ENCODE assay signal across 8 cellular contexts in genomic region chr22:30196867-30197336, GRCh38. TPM values are rescaled to one million over a fixed set of nuclear protein-coding genes. Genes with fewer than 3 reads are reported as not detected.
DNase-seq lines count a peak whose midpoint lies in the region; ATAC-seq and TF ChIP-seq lines count a peak whose summit lies in the region.

No MANE protein-coding gene starts in this region.

- H3K4me2 ChIP-seq in DND-41 (ENCODE audit: insufficient read depth, low read length), result no peak overlapping the region

- peak overlapping the region; percentile 29 for H3K4me3 Mint-ChIP-seq in osteocyte (ENCODE audit: unreplicated experiment)

- H3K4me3 ChIP-seq in DND-41 (ENCODE audit: low read depth in 1 of 2, low read length in 2 of 2), result no peak overlapping the region
- H3K4me3 ChIP-seq in SJCRH30, result no peak overlapping the region
- H3K4me3 ChIP-seq in esophagus (ENCODE audit: low read depth in 1 of 2, low read length in 2 of 2), result no peak overlapping the region

- H3K4me1 ChIP-seq in DND-41 (ENCODE audit: insufficient read depth, low read length), result peaks cover 28% of the 10 kb centered on the region
- peaks cover 18% of the 10 kb centered on the region for H3K4me1 ChIP-seq in SJCRH30
- H3K4me1 ChIP-seq in esophagus (ENCODE audit: control insufficient read depth in 2 of 2, insufficient read depth in 2 of 2, low read length in 1 of 2), result peaks cover 0 to 3% of the 10 kb centered on the region in 2 donors

- no peak for DNase-seq in DND-41
- no peak for DNase-seq in SJCRH30
- no peak for DNase-seq in osteocyte (ENCODE audit: extremely low spot score, unreplicated experiment)
- DNase-seq in stimulated activated CD4-positive, alpha-beta T cell treated with anti-CD3 and anti-CD28 coated beads, Interleukin-4, amount 100 ng/mL, for 4 hours, result no peak

- H4K20me1 ChIP-seq in DND-41 (ENCODE audit: insufficient read depth, low read length), result no peaks in the 10 kb centered on the region

- H3K9me3 ChIP-seq in DND-41 (ENCODE audit: insufficient read depth, low read length, severe bottlenecking), result no peaks in the 10 kb centered on the region
- H3K9me3 ChIP-seq in SJCRH30 (replicated peaks), result no peaks in the 10 kb centered on the region; the same call in 1 of the 2 replicates
- H3K9me3 ChIP-seq in esophagus (ENCODE audit: control insufficient read depth in 2 of 2, insufficient read depth in 1 of 2, low read depth in 1 of 2, low read length in 1 of 2), result no peaks in the 10 kb centered on the region

- H3K27ac Mint-ChIP-seq in osteocyte (ENCODE audit: unreplicated experiment), result peak overlapping the region; percentile 100

- H3K36me3 ChIP-seq in DND-41 (ENCODE audit: insufficient read depth, low read length) (no peaks in the 10 kb centered on the region), SJCRH30 (no peaks in the 10 kb centered on the region), esophagus (ENCODE audit: control insufficient read depth in 2 of 2, insufficient read depth in 2 of 2, low read length in 1 of 2) (no peaks in the 10 kb centered on the region)

- H3K27me3 ChIP-seq in DND-41 (ENCODE audit: insufficient read depth, low read length, poor library complexity) (no peaks in the 10 kb centered on the region), SJCRH30 (no peaks in the 10 kb centered on the region), esophagus (ENCODE audit: control insufficient read depth in 1 of 2, insufficient read depth in 2 of 2, low read length in 2 of 2) (no peaks in the 10 kb centered on the region)

- H3K79me2 ChIP-seq in DND-41 (ENCODE audit: insufficient read depth, low read length), result no peaks in the 10 kb centered on the region

- 8 to 33% methylated on average over 2 of the region's 2 CpGs for WGBS in esophagus, 2 donors

- TF ChIP-seq CTCF in DND-41 (IDR thresholded peaks at IDR 0.05; ENCODE audit: borderline replicate concordance, extremely low read depth, low read length, poor library complexity, severe bottlenecking) (no peak), osteocyte (IDR thresholded peaks at IDR 0.05) (no peak)

- H3K9me3 Mint-ChIP-seq in osteocyte (ENCODE audit: unreplicated experiment), result peaks cover under 1% of the 10 kb centered on the region

- H3K27me3 Mint-ChIP-seq in osteocyte (ENCODE audit: unreplicated experiment), result no peaks in the 10 kb centered on the region

- peak overlapping the region; percentile 31 for H2AFZ ChIP-seq in DND-41 (ENCODE audit: low read depth, low read length)

- H3K27ac ChIP-seq in DND-41 (ENCODE audit: low read length) (peak overlapping the region; percentile 58), SJCRH30 (peak overlapping the region; percentile 66), esophagus (ENCODE audit: low read depth in 2 of 2, low read length in 1 of 2) (peak overlapping the region; percentile 76 to 98)

- peaks cover 48% of the 10 kb centered on the region for H3K4me1 Mint-ChIP-seq in osteocyte (ENCODE audit: unreplicated experiment)

- H3K9ac ChIP-seq in DND-41 (ENCODE audit: low read depth, low read length), result peak overlapping the region; percentile 22

- ATAC-seq in DND-41 (ENCODE audit: insufficient read depth, low read depth) (no peak; the same call in 2 of the 3 replicates), GM18517 (IDR thresholded peaks at IDR 0.05; ENCODE audit: unreplicated experiment) (no peak), HG03175 (IDR thresholded peaks at IDR 0.05; ENCODE audit: unreplicated experiment) (no peak), GM21619 (IDR thresholded peaks at IDR 0.05; ENCODE audit: unreplicated experiment) (no peak)

- peaks cover 4% of the 10 kb centered on the region for H3K36me3 Mint-ChIP-seq in osteocyte (ENCODE audit: unreplicated experiment)

RNA-seq across cellular contexts. Expression of gene LIF, which starts 49.7 kb away (rescaled TPM):
- total RNA-seq in SJCRH30 (2014; rRNA removed; shearing (Covaris generic)), result 1.1 and 1.7 TPM in 2 replicates
- 1 to 10 TPM in 1 of 2 donors, under 1 TPM in 1; 0.54 to 1.0 TPM for polyA plus RNA-seq in esophagus
- total RNA-seq in osteocyte, result 13.7 and 15.5 TPM in 2 replicates
